1 cellular context compared by ENCODE assay signal in genomic region chr11:74694136-74694535, GRCh38.
TF ChIP-seq lines count a peak whose summit lies in the region.

No MANE protein-coding gene starts in this region.

TF ChIP-seq in liver, 16 proteins besides CTCF, POLR2A, EP300 and RAD21:
- TF ChIP-seq HNF4A (conservative IDR thresholded peaks at IDR 0.05) (peak in 1 of 2 donors; percentile 7), SP1 (IDR thresholded peaks at IDR 0.05) (no peak)
TF ChIP-seq in liver: peak in this region for 1.
